ENCODE assay signal across 21 cellular contexts in genomic region chr2:20122864-20123263, GRCh38.
DNase-seq lines count a peak whose midpoint lies in the region; ATAC-seq and TF ChIP-seq lines count a peak whose summit lies in the region.
"Had no signal": no experiment of that assay in that cellular context is flagged by ENCODE, and none has a peak within 500 bp of the region (broad histone marks: within the 10 kb centered on the region; RNA-seq: fewer than 3 reads in every experiment).

No MANE protein-coding gene starts in this region.

- H3K27ac ChIP-seq in esophagus squamous epithelium (peak overlapping the region; percentile 5 to 78 (median 74)), skin epidermis (peak overlapping the region in 13 of 21 experiments; percentile 14 to 76 (median 53)), tibial artery (no peak overlapping the region)
- H3K27ac ChIP-seq: 22Rv1 had no signal

- CTCF ChIA-PET in Calu3 (lab: Charles Lee) = interaction anchor here (0.5 kb wide), 1 partner anchor 102 kb away, joined by 3 read pairs; the partner anchor contains the start of gene SDC1

- intact Hi-C loops in esophagus squamous epithelium (cut with DNase I) = no loop called here
- intact Hi-C loops in Calu3 (cut with micrococcal nuclease; ENCODE audit: unreplicated experiment) = no loop called here
- intact Hi-C loops in tibial artery (cut with DNase I; ENCODE audit: low total_unique reads) = no loop called here

- H3K9me3 Mint-ChIP-seq in Calu3 (ENCODE audit: low read depth, unreplicated experiment) = no peaks in the 10 kb centered on the region

- peaks cover 25% of the 10 kb centered on the region for H3K4me1 Mint-ChIP-seq in Calu3 (ENCODE audit: low read depth, unreplicated experiment)
- H3K4me1 Mint-ChIP-seq: CD4-positive, CD25-positive, alpha-beta regulatory T cell had no signal

- peak; percentile 30 for DNase-seq in DMS53 (lab: John Stamatoyannopoulos, UW)
- DNase-seq in DMS53 treated with DMSO at 0.1 percent for 48 hours (lab: John Stamatoyannopoulos, UW; ENCODE audit: unreplicated experiment) = no peak
- DNase-seq in esophagus squamous epithelium (lab: John Stamatoyannopoulos, UW) = no peak
- no peak for DNase-seq in Calu3
- DNase-seq in tibial artery = no peak
- no peak for DNase-seq in SIG-M5 treated with dmso at 0.1 percent for 504 hours (lab: John Stamatoyannopoulos, UW; ENCODE audit: unreplicated experiment)
- DNase-seq: CD4-positive, CD25-positive, alpha-beta regulatory T cell; COR-L47; Kasumi-1; MG63; NCI-H1048; NCI-H1436; NCI-H1930; NCI-H226; NCI-H524; NCI-H82; SHP77 treated with DMSO at 0.1 percent for 48 hours had no signal

- ATAC-seq in GM21390 (IDR thresholded peaks at IDR 0.05; ENCODE audit: unreplicated experiment) = no peak
- ATAC-seq: GM12878 had no signal

- 33 to 66% methylated on average over 5 of the region's 5 CpGs for WGBS in esophagus squamous epithelium, 2 donors

- no peak for TF ChIP-seq POLR2A in esophagus squamous epithelium (IDR thresholded peaks at IDR 0.05)

- peaks cover 4 to 66% (median 14%) of the 10 kb centered on the region in 3 donors for H3K4me1 ChIP-seq in esophagus squamous epithelium
- no peaks in the 10 kb centered on the region for H3K4me1 ChIP-seq in tibial artery

- no peak overlapping the region for H3K27ac Mint-ChIP-seq in Calu3 (ENCODE audit: unreplicated experiment)
- H3K27ac Mint-ChIP-seq: CD4-positive, CD25-positive, alpha-beta regulatory T cell had no signal

- H3K4me3 Mint-ChIP-seq in Calu3 (ENCODE audit: low read depth, unreplicated experiment) = no peak overlapping the region
- H3K4me3 Mint-ChIP-seq: CD4-positive, CD25-positive, alpha-beta regulatory T cell had no signal

- no peak for TF ChIP-seq CTCF in esophagus squamous epithelium (IDR thresholded peaks at IDR 0.05)
- TF ChIP-seq CTCF in Calu3 (IDR thresholded peaks at IDR 0.05; ENCODE audit: unreplicated experiment) = no peak
- TF ChIP-seq CTCF in tibial artery (IDR thresholded peaks at IDR 0.05) = no peak

- no peak overlapping the region for H3K4me3 ChIP-seq in esophagus squamous epithelium
- H3K4me3 ChIP-seq in skin epidermis = no peak overlapping the region
- H3K4me3 ChIP-seq in tibial artery = no peak overlapping the region
- H3K4me3 ChIP-seq: GM12878, MG63 had no signal

- H3K9me3 ChIP-seq in esophagus squamous epithelium = no peaks in the 10 kb centered on the region
- H3K9me3 ChIP-seq in tibial artery = no peaks in the 10 kb centered on the region
- H3K9me3 ChIP-seq: MG63 had no signal

- H3K27me3 Mint-ChIP-seq in Calu3 (ENCODE audit: unreplicated experiment) = no peaks in the 10 kb centered on the region

- no TSS peak for BruUV-seq in Calu3 (replicated peaks; lab: Mats Ljungman, UMichigan)

- H3K36me3 ChIP-seq in esophagus squamous epithelium = no peaks in the 10 kb centered on the region
- no peaks in the 10 kb centered on the region for H3K36me3 ChIP-seq in tibial artery
- H3K36me3 ChIP-seq: MG63 had no signal

- no peaks in the 10 kb centered on the region for H3K36me3 Mint-ChIP-seq in Calu3 (ENCODE audit: insufficient read depth, unreplicated experiment)
- H3K36me3 Mint-ChIP-seq: CD4-positive, CD25-positive, alpha-beta regulatory T cell had no signal

- no peaks in the 10 kb centered on the region for H3K27me3 ChIP-seq in esophagus squamous epithelium
- no peaks in the 10 kb centered on the region for H3K27me3 ChIP-seq in tibial artery
- H3K27me3 ChIP-seq: MG63 had no signal

Comparison
In these comparisons a context has a peak if more than half of its experiments do, and no peak if none do; other contexts are left out.
1. H3K27ac ChIP-seq: peak in esophagus squamous epithelium (4 of 4) and skin epidermis (13 of 21); none in tibial artery (0 of 2).